In the genomic region with DNA sequence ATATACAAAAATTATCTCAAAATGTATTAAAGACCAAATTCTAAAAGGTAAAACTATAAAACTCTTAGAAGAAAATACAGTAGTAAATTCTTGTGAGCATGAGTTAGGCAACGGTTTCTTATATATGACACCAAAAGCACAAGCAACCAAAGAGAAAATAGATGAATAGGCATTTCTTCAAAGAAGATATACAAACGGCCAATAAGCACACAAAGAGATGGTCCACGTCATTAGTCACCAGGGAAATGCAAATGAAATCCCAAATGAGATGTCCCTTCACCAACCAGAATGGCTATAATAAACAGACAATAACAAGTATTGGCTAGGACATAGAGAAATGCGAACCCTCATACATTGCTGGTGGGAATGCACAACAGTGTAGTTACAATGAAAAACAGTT, we compare ENCODE assay signal across 18 cellular contexts. TPM values are rescaled to one million over a fixed set of nuclear protein-coding genes. Genes with fewer than 3 reads are reported as not detected.
A peak's percentile ranks its signal among the peaks of the same experiment; 100 is the strongest.
DNase-seq lines count a peak whose midpoint lies in the region; TF ChIP-seq lines count a peak whose summit lies in the region.
"Had no signal": no experiment of that assay in that cellular context is flagged by ENCODE, and none has a peak within 500 bp of the region (broad histone marks: within the 10 kb centered on the region; RNA-seq: fewer than 3 reads in every experiment).

No MANE protein-coding gene starts in this region.

- 74 to 75% methylated on average over 4 of the region's 4 CpGs for WGBS in GM23248 (ENCODE audit: low coverage in 1 of 2, low lambda C conversion rate in 2 of 2, missing lambda C conversion rate in 2 of 2), 2 experiments

- no peaks in the 10 kb centered on the region for H3K27me3 Mint-ChIP-seq in neural progenitor cell (ENCODE audit: insufficient read depth, low read depth)
- H3K27me3 Mint-ChIP-seq: CD4-positive, alpha-beta T cell; central memory CD8-positive, alpha-beta T cell had no signal

- H3K4me2 ChIP-seq in GM23248 (ENCODE audit: unreplicated experiment) = no peak overlapping the region
- no peak overlapping the region for H3K4me2 ChIP-seq in neural progenitor cell
- H3K4me2 ChIP-seq: GM23338 had no signal

- no peak overlapping the region for H3K4me3 ChIP-seq in GM23248
- H3K4me3 ChIP-seq in neural progenitor cell = no peak overlapping the region
- H3K4me3 ChIP-seq: GM23338, left ventricle myocardium inferior, Peyer's patch had no signal

- TF ChIP-seq POLR2A in erythroblast (IDR thresholded peaks at IDR 0.05; ENCODE audit: low read length) = no peak

- H3K27me3 ChIP-seq in GM23248 (replicated peaks; ENCODE audit: insufficient read depth) = no peaks in the 10 kb centered on the region
- H3K27me3 ChIP-seq in neural progenitor cell = no peaks in the 10 kb centered on the region
- H3K27me3 ChIP-seq: Peyer's patch had no signal

- H3K9me3 Mint-ChIP-seq in neural progenitor cell = no peaks in the 10 kb centered on the region
- H3K9me3 Mint-ChIP-seq: CD4-positive, alpha-beta T cell; central memory CD8-positive, alpha-beta T cell; GM23338 had no signal

- no peaks in the 10 kb centered on the region for H3F3A ChIP-seq in GM23248 (ENCODE audit: insufficient read depth)
- no peaks in the 10 kb centered on the region for H3F3A ChIP-seq in neural progenitor cell (ENCODE audit: low read depth)

- no peak overlapping the region for H3K9ac ChIP-seq in GM23248
- no peak overlapping the region for H3K9ac ChIP-seq in neural progenitor cell

- no peaks in the 10 kb centered on the region for H3K9me2 ChIP-seq in GM23248 (ENCODE audit: insufficient read depth)

- peaks cover 48% of the 10 kb centered on the region for H3K36me3 Mint-ChIP-seq in neural progenitor cell

- H3K9me3 ChIP-seq in GM23248 (ENCODE audit: low read depth) (no peaks in the 10 kb centered on the region), neural progenitor cell (ENCODE audit: low read depth) (peaks cover 3% of the 10 kb centered on the region)
- H3K9me3 ChIP-seq: left ventricle myocardium inferior, Peyer's patch had no signal

- intact Hi-C loops in cardiac septum (cut with DNase I) = no loop called here

- H3K79me2 ChIP-seq in GM23248 (ENCODE audit: insufficient read depth) (no peaks in the 10 kb centered on the region), neural progenitor cell (ENCODE audit: low read depth) (no peaks in the 10 kb centered on the region)

- H3K4me3 Mint-ChIP-seq in neural progenitor cell = no peak overlapping the region
- H3K4me3 Mint-ChIP-seq: CD4-positive, alpha-beta T cell; central memory CD8-positive, alpha-beta T cell; GM23338 had no signal

- DNase-seq in AG20443 (ENCODE audit: low spot score) (peak; percentile 7), GM23248 (peak; percentile 45), RPMI7951 (ENCODE audit: low read depth) (peak; percentile 0), erythroblast (lab: John Stamatoyannopoulos, UW) (peak; percentile 0), neural progenitor cell (ENCODE audit: low spot score) (no peak), SKM-1 (lab: John Stamatoyannopoulos, UW; ENCODE audit: unreplicated experiment) (no peak), NCI-H1417 (lab: John Stamatoyannopoulos, UW) (no peak), cardiac septum (ENCODE audit: low spot score) (no peak)
- DNase-seq: amygdala; CD4-positive, alpha-beta T cell; DMS79 treated with DMSO at 0.1 percent for 48 hours; glutamatergic neuron; left ventricle myocardium inferior; NCI-H1436 treated with DMSO at 0.1 percent for 48 hours; Peyer's patch; substantia nigra had no signal

- H3K27ac ChIP-seq in GM23248 (no peak overlapping the region), neural progenitor cell (no peak overlapping the region)
- H3K27ac ChIP-seq: left ventricle myocardium inferior, Peyer's patch had no signal

- no peak overlapping the region for H3K27ac Mint-ChIP-seq in neural progenitor cell
- H3K27ac Mint-ChIP-seq: CD4-positive, alpha-beta T cell; GM23338 had no signal

- in situ Hi-C loops in GM23248 (cut with MboI) = no loop called here

- H3K4me1 Mint-ChIP-seq in neural progenitor cell = no peaks in the 10 kb centered on the region
- H3K4me1 Mint-ChIP-seq: GM23338 had no signal

- H4K20me1 ChIP-seq in GM23248 (ENCODE audit: insufficient read depth) = no peaks in the 10 kb centered on the region
- no peaks in the 10 kb centered on the region for H4K20me1 ChIP-seq in neural progenitor cell (ENCODE audit: low read depth)

- no peaks in the 10 kb centered on the region for H3K4me1 ChIP-seq in GM23248 (ENCODE audit: insufficient read depth)
- no peaks in the 10 kb centered on the region for H3K4me1 ChIP-seq in neural progenitor cell
- H3K4me1 ChIP-seq: left ventricle myocardium inferior, Peyer's patch had no signal

- H2AFZ ChIP-seq in GM23248 (no peak overlapping the region), neural progenitor cell (replicated peaks) (no peak overlapping the region)
- H2AFZ ChIP-seq: GM23338 had no signal

- no peak for TF ChIP-seq CTCF in neural progenitor cell (IDR thresholded peaks at IDR 0.05)

- H3K36me3 ChIP-seq in GM23248 (ENCODE audit: low read depth) (no peaks in the 10 kb centered on the region; the same call in 1 of the 2 replicates), neural progenitor cell (peaks cover 27% of the 10 kb centered on the region)
- H3K36me3 ChIP-seq: Peyer's patch had no signal

RNA-seq across cellular contexts. Expression of gene RAB33A, which starts 44.5 kb away (rescaled TPM):
- total RNA-seq in GM23248 (2014; rRNA removed; shearing (Covaris generic)) = 3.3 and 5.8 TPM in 2 replicates
- polyA plus RNA-seq in GM23248 (2016; fragmentation: Nextera tagmentation; extraction: Ambion mirVana) = 1.5 and 2.3 TPM in 2 replicates
- 1.6 and 2.0 TPM in 2 replicates for total RNA-seq in RPMI7951 (2014; rRNA removed; shearing (Covaris generic))
- total RNA-seq in neural progenitor cell (ENCODE audit: low replicate concordance) (4.4 and 5.1 TPM in 2 replicates), cardiac septum (1.2 TPM)

RNA-seq across cellular contexts. Expression of gene AIFM1, which starts 50.7 kb away (rescaled TPM):
- 14.4 and 14.6 TPM in 2 replicates for total RNA-seq in GM23248 (2014; rRNA removed; shearing (Covaris generic))
- polyA plus RNA-seq in GM23248 (2016; fragmentation: Nextera tagmentation; extraction: Ambion mirVana) = 22.5 and 24.3 TPM in 2 replicates
- total RNA-seq in RPMI7951 (2014; rRNA removed; shearing (Covaris generic)) = 12.8 and 17.3 TPM in 2 replicates
- total RNA-seq in neural progenitor cell (ENCODE audit: low replicate concordance) = 26.2 and 47.7 TPM in 2 replicates
- total RNA-seq in cardiac septum = 97.3 TPM

RNA-seq across cellular contexts. Expression of gene ZNF280C, which starts 52.4 kb away (rescaled TPM):
- 3.2 and 3.4 TPM in 2 replicates for total RNA-seq in GM23248 (2014; rRNA removed; shearing (Covaris generic))
- polyA plus RNA-seq in GM23248 (2016; fragmentation: Nextera tagmentation; extraction: Ambion mirVana) = 2.0 and 2.2 TPM in 2 replicates
- 2.8 and 4.1 TPM in 2 replicates for total RNA-seq in RPMI7951 (2014; rRNA removed; shearing (Covaris generic))
- total RNA-seq in neural progenitor cell (ENCODE audit: low replicate concordance) (33.1 and 41.8 TPM in 2 replicates), cardiac septum (2.3 TPM)

Comparison
In these comparisons a context has a peak if more than half of its experiments do, and no peak if none do; other contexts are left out.
1. DNase-seq: peak in AG20443 (single experiment), GM23248 (single experiment), RPMI7951 (single experiment) and erythroblast (2 of 2); none in neural progenitor cell (single experiment), SKM-1 (single experiment), NCI-H1417 (0 of 3) and cardiac septum (single experiment).